ENCODE assay signal across 1 cellular context in genomic region chr11:127052420-127052819, GRCh38.
TF ChIP-seq lines count a peak whose summit lies in the region.

No MANE protein-coding gene starts in this region.

TF ChIP-seq in H1, 55 proteins besides CTCF, POLR2A, EP300 and RAD21:
- TF ChIP-seq YY1 (IDR thresholded peaks at IDR 0.05; ENCODE audit: low read depth, low read length) = no peak
- TF ChIP-seq JUN (IDR thresholded peaks at IDR 0.05; ENCODE audit: low read depth, low read length) = no peak
- TF ChIP-seq NRF1 (IDR thresholded peaks at IDR 0.05; ENCODE audit: low read depth, low read length) = no peak
- no peak for TF ChIP-seq ATF2 (IDR thresholded peaks at IDR 0.05; ENCODE audit: low read length)
- no peak for TF ChIP-seq NANOG (IDR thresholded peaks at IDR 0.05; ENCODE audit: insufficient read depth, low read depth, low read length, poor library complexity, severe bottlenecking)
- no peak for TF ChIP-seq MAX (IDR thresholded peaks at IDR 0.05)
- no peak for TF ChIP-seq PHF8 (conservative IDR thresholded peaks at IDR 0.05; ENCODE audit: low read depth, low read length)
- no peak for TF ChIP-seq CHD7 (IDR thresholded peaks at IDR 0.05; ENCODE audit: insufficient replicate concordance, low read length)
- TF ChIP-seq SP1 (IDR thresholded peaks at IDR 0.05; ENCODE audit: low read depth, low read length) = no peak
- no peak for TF ChIP-seq SRF (IDR thresholded peaks at IDR 0.05; ENCODE audit: low read depth, low read length)
- TF ChIP-seq SIRT6 (IDR thresholded peaks at IDR 0.05; ENCODE audit: low read length) = no peak
- TF ChIP-seq POU5F1 (IDR thresholded peaks at IDR 0.05; ENCODE audit: low read depth, low read length) = no peak
- TF ChIP-seq KDM4A (IDR thresholded peaks at IDR 0.05; ENCODE audit: low read depth, low read length, severe bottlenecking) = no peak
- no peak for TF ChIP-seq CHD2 (IDR thresholded peaks at IDR 0.05; ENCODE audit: low read length)
- TF ChIP-seq E2F6 (IDR thresholded peaks at IDR 0.05) = no peak
- no peak for TF ChIP-seq TAF1 (IDR thresholded peaks at IDR 0.05; ENCODE audit: low read depth, low read length)
- TF ChIP-seq SAP30 (IDR thresholded peaks at IDR 0.05; ENCODE audit: insufficient read depth, insufficient replicate concordance, low read length) = no peak
- TF ChIP-seq HDAC2 (IDR thresholded peaks at IDR 0.05; ENCODE audit: borderline replicate concordance in 1 of 2, low read depth in 2 of 2, low read length in 2 of 2) = no peak
